8 cellular contexts compared by ENCODE assay signal in genomic region chr17:47279062-47279801, GRCh38. TPM values are rescaled to one million over a fixed set of nuclear protein-coding genes. Genes with fewer than 3 reads are reported as not detected.
A peak's percentile ranks its signal among the peaks of the same experiment; 100 is the strongest.
DNase-seq lines count a peak whose midpoint lies in the region; ATAC-seq and TF ChIP-seq lines count a peak whose summit lies in the region.

No MANE protein-coding gene starts in this region.

- no peaks in the 10 kb centered on the region for H3K9me3 ChIP-seq in BLaER1 treated with 17β-estradiol and CSF1 and Interleukin-3, amounts not matched to agents 10 nM and 100 nM (replicated peaks in 1 of 11)
- H3K9me3 ChIP-seq in Karpas-422 (ENCODE audit: low read length) (no peaks in the 10 kb centered on the region), lung (ENCODE audit: control insufficient read depth in 2 of 2, insufficient read depth in 1 of 2, low read length in 1 of 2) (no peaks in the 10 kb centered on the region), upper lobe of right lung (no peaks in the 10 kb centered on the region)

- no peaks in the 10 kb centered on the region for H4K20me1 ChIP-seq in BLaER1 treated with 17β-estradiol and CSF1 and Interleukin-3, amounts not matched to agents 10 nM and 100 nM
- H4K20me1 ChIP-seq in Karpas-422 (ENCODE audit: insufficient read depth, low read depth, low read length) = no peaks in the 10 kb centered on the region

- no peaks in the 10 kb centered on the region for H3K9me2 ChIP-seq in Karpas-422 (replicated peaks; ENCODE audit: insufficient read depth, low read length)

- peak overlapping the region in 8 of 10 experiments; percentile 18 to 46 (median 40); a peak in 11 of 20 replicates for H3K4me3 ChIP-seq in BLaER1 treated with 17β-estradiol and CSF1 and Interleukin-3, amounts not matched to agents 10 nM and 100 nM
- H3K4me3 ChIP-seq in Karpas-422 (ENCODE audit: low read length) (peak overlapping the region; percentile 43), cardiac fibroblast (replicated peaks in 1 of 2; ENCODE audit: low read depth in 2 of 2, low read length in 2 of 2) (peak overlapping the region in 1 of 2 donors; percentile 7), lung (no peak overlapping the region), upper lobe of right lung (no peak overlapping the region)

- TF ChIP-seq CTCF in cardiac fibroblast (IDR thresholded peaks at IDR 0.05; ENCODE audit: low read depth, low read length) = peak; percentile 5
- no peak for TF ChIP-seq CTCF in lung (IDR thresholded peaks at IDR 0.05; ENCODE audit: control extremely low read depth, extremely low read depth)
- no peak for TF ChIP-seq CTCF in upper lobe of right lung (IDR thresholded peaks at IDR 0.05)

- ATAC-seq in GM21529 (IDR thresholded peaks at IDR 0.05; ENCODE audit: unreplicated experiment) (peak; percentile 81), lung (ENCODE audit: insufficient read depth, low FRiP score) (peak; percentile 74), upper lobe of right lung (peak; percentile 90)

- peak overlapping the region; percentile 30 to 81 (median 74); a peak in 21 of 22 replicates for H3K9ac ChIP-seq in BLaER1 treated with 17β-estradiol and CSF1 and Interleukin-3, amounts not matched to agents 10 nM and 100 nM
- H3K9ac ChIP-seq in Karpas-422 (ENCODE audit: low read length) = peak overlapping the region; percentile 53

- intact Hi-C loops in upper lobe of right lung (cut with DNase I) (no loop called here), posterior cingulate gyrus (cut with DNase I) (no loop called here)

- H3K4me2 ChIP-seq in BLaER1 treated with 17β-estradiol and CSF1 and Interleukin-3, amounts not matched to agents 10 nM and 100 nM = peak overlapping the region; percentile 81 to 95 (median 90)
- peak overlapping the region; percentile 73 for H3K4me2 ChIP-seq in Karpas-422 (ENCODE audit: low read depth, low read length, poor library complexity, severe bottlenecking)

- peak overlapping the region; percentile 54 to 95 (median 87); a peak in 21 of 22 replicates for H3K27ac ChIP-seq in BLaER1 treated with 17β-estradiol and CSF1 and Interleukin-3, amounts not matched to agents 10 nM and 100 nM
- H3K27ac ChIP-seq in Karpas-422 (ENCODE audit: low read length) (peak overlapping the region; percentile 85), lung (ENCODE audit: low read depth in 1 of 2, low read length in 1 of 2) (peak overlapping the region; percentile 51 to 91), upper lobe of right lung (peak overlapping the region; percentile 80)

- H3K36me3 ChIP-seq in BLaER1 treated with 17β-estradiol and CSF1 and Interleukin-3, amounts not matched to agents 10 nM and 100 nM = no peaks in the 10 kb centered on the region
- H3K36me3 ChIP-seq in Karpas-422 (ENCODE audit: insufficient read depth, low read length) (no peaks in the 10 kb centered on the region), lung (ENCODE audit: control insufficient read depth in 2 of 2, insufficient read depth in 2 of 2, low read length in 2 of 2) (no peaks in the 10 kb centered on the region), upper lobe of right lung (no peaks in the 10 kb centered on the region)

- DNase-seq in Karpas-422 (peak; percentile 94), cardiac fibroblast (ENCODE audit: low read depth in 2 of 2) (peak; percentile 98 to 100), lung (ENCODE audit: low spot score) (peak; percentile 73), upper lobe of right lung (peak; percentile 73), posterior cingulate gyrus (no peak), DMS153 treated with DMSO at 0.1 percent for 48 hours (lab: John Stamatoyannopoulos, UW; ENCODE audit: unreplicated experiment) (no peak)

- peaks cover 75 to 94% (median 88%) of the 10 kb centered on the region in 10 experiments for H3K4me1 ChIP-seq in BLaER1 treated with 17β-estradiol and CSF1 and Interleukin-3, amounts not matched to agents 10 nM and 100 nM
- H3K4me1 ChIP-seq in Karpas-422 (ENCODE audit: low read length) = peaks cover 67% of the 10 kb centered on the region
- peaks cover 22 to 29% of the 10 kb centered on the region in 2 donors for H3K4me1 ChIP-seq in lung (ENCODE audit: control insufficient read depth in 2 of 2, insufficient read depth in 2 of 2, low read length in 2 of 2)
- H3K4me1 ChIP-seq in upper lobe of right lung = peaks cover 53% of the 10 kb centered on the region

- H3K79me2 ChIP-seq in Karpas-422 (ENCODE audit: low read length) = no peaks in the 10 kb centered on the region

- H2AFZ ChIP-seq in Karpas-422 (ENCODE audit: low read length) = peak overlapping the region; percentile 65

- 30 to 54% methylated on average over 10 of the region's 10 CpGs for WGBS in lung, 2 donors

- H3K27me3 ChIP-seq in BLaER1 treated with 17β-estradiol and CSF1 and Interleukin-3, amounts not matched to agents 10 nM and 100 nM = no peaks in the 10 kb centered on the region
- H3K27me3 ChIP-seq in Karpas-422 (ENCODE audit: low read length) (no peaks in the 10 kb centered on the region), lung (ENCODE audit: control insufficient read depth, insufficient read depth) (no peaks in the 10 kb centered on the region), upper lobe of right lung (no peaks in the 10 kb centered on the region)

RNA-seq across cellular contexts. Expression of gene ITGB3, which starts 25.6 kb away (rescaled TPM):
- 16.4 and 19.6 TPM in 2 replicates for total RNA-seq in Karpas-422 (2014; rRNA removed; shearing (Covaris generic); ENCODE audit: low replicate concordance)
- total RNA-seq in lung = 10 to 100 TPM in 1 of 2 donors, 1 to 10 TPM in 1; 9.6 to 15.9 TPM
- 1 to 10 TPM; 1.3 to 5.7 TPM for polyA plus RNA-seq in lung
- total RNA-seq in upper lobe of right lung = 6.6 TPM

RNA-seq across cellular contexts. Expression of gene EFCAB13, which starts 44.5 kb away (rescaled TPM):
- 0.58 and 1.0 TPM in 2 replicates for total RNA-seq in Karpas-422 (2014; rRNA removed; shearing (Covaris generic); ENCODE audit: low replicate concordance)
- total RNA-seq in lung (10 to 100 TPM in 1 of 2 donors, 1 to 10 TPM in 1; 5.6 to 21.4 TPM), upper lobe of right lung (11.8 TPM)
- 1 to 10 TPM in 1 of 2 donors, under 1 TPM in 1; 0.56 to 1.7 TPM for polyA plus RNA-seq in lung

Comparison
In these comparisons a context has a peak if more than half of its experiments do, and no peak if none do; other contexts are left out.
1. H3K4me3 ChIP-seq: peak in BLaER1 treated with 17β-estradiol and CSF1 and Interleukin-3, amounts not matched to agents 10 nM and 100 nM (8 of 10) and Karpas-422 (single experiment); none in lung (single experiment) and upper lobe of right lung (single experiment).
2. DNase-seq: peak in Karpas-422 (single experiment), cardiac fibroblast (2 of 2), lung (single experiment) and upper lobe of right lung (single experiment); none in posterior cingulate gyrus (0 of 10) and DMS153 treated with DMSO at 0.1 percent for 48 hours (single experiment).
3. Peak in every context shown above with its lines, with median percentiles within 50 percentile points of each other: H3K27ac ChIP-seq and ATAC-seq.